In the genomic region with DNA sequence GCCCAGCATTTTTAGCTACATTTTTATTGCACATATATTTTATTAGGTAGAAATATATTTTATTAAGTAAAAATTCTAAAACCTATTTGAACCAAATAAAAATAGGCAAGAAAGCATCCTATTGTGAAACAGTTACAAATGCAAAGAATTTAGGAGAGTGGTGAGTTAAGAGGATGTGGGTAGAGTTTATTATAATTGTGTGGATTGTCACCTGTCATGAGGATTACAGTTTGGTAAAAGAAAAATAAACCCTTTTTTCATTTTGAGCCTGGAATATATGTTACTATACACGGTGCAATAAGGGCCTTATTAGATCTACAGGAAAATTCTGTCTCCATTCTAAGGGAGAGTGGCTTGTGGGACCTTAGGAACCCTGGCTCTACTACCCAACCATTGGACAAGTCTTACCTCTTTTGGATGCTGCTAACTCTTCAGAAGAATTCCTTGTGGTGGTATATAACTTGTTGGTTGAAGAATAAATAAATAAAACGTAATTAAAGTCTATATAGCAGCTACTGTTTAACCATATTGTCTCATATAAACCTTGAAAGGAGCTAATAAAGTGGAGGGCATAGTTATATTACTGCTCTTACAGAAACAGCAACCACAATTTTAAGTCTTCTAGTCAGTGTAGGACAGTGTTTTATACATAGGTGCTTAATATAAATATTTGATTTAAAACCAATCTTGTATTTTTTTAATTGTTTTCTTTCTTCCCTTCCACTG, we compare ENCODE assay signal across 1 cellular context.
TF ChIP-seq lines count a peak whose summit lies in the region.

No MANE protein-coding gene starts in this region.

TF ChIP-seq in GM23338, 12 proteins besides CTCF, POLR2A, EP300 and RAD21 (continued from another document):
- no peak for TF ChIP-seq ZNF331 (CRISPR knock-in tag; IDR thresholded peaks at IDR 0.05; ENCODE audit: low read depth)
- TF ChIP-seq JUNB (IDR thresholded peaks at IDR 0.05; ENCODE audit: unreplicated experiment), result no peak
- no peak for TF ChIP-seq EZH2 (IDR thresholded peaks at IDR 0.05; ENCODE audit: low read depth, unreplicated experiment)
